9 cellular contexts compared by ENCODE assay signal in genomic region chr22:24401824-24402434, GRCh38. TPM values are rescaled to one million over a fixed set of nuclear protein-coding genes. Genes with fewer than 3 reads are reported as not detected.
DNase-seq lines count a peak whose midpoint lies in the region; ATAC-seq and TF ChIP-seq lines count a peak whose summit lies in the region.
"Had no signal": no experiment of that assay in that cellular context is flagged by ENCODE, and none has a peak within 500 bp of the region (broad histone marks: within the 10 kb centered on the region; RNA-seq: fewer than 3 reads in every experiment).

No MANE protein-coding gene starts in this region.

- no peak for TF ChIP-seq POLR2A in thyroid gland (IDR thresholded peaks at IDR 0.05)

- WGBS in thyroid gland, 2 donors, result 89 to 92% methylated on average over 11 of the region's 11 CpGs

- intact Hi-C loops in thyroid gland (cut with DNase I), result no loop called here

- TF ChIP-seq CTCF in thyroid gland (IDR thresholded peaks at IDR 0.05), result no peak
- no peak for TF ChIP-seq CTCF in brain microvascular endothelial cell (IDR thresholded peaks at IDR 0.05; ENCODE audit: low read depth, low read length, missing control alignments)

- peaks cover 13% of the 10 kb centered on the region for H3K36me3 Mint-ChIP-seq in activated CD8-positive, alpha-beta memory T cell treated with anti-CD3 and anti-CD28 coated beads, Interleukin-2, amount 10 ng/mL, durations not matched to agents 7 days and 5 days
- H3K36me3 Mint-ChIP-seq in activated CD8-positive, alpha-beta T cell treated with anti-CD3 and anti-CD28 coated beads, Interleukin-2, amount 10 ng/mL, durations not matched to agents 7 days and 5 days (ENCODE audit: low read depth), result peaks cover 34% of the 10 kb centered on the region

- H3K27me3 ChIP-seq in thyroid gland (no peaks in the 10 kb centered on the region), brain microvascular endothelial cell (replicated peaks) (no peaks in the 10 kb centered on the region)

- POLR2A ChIA-PET in activated CD8-positive, alpha-beta T cell treated with anti-CD3 and anti-CD28 coated beads, Interleukin-2, amount 10 ng/mL, durations not matched to agents 7 days and 5 days (lab: Charles Lee), result no interaction called here

- H3K36me3 ChIP-seq in thyroid gland, result peaks cover 2 to 9% of the 10 kb centered on the region in 2 donors
- peaks cover 6% of the 10 kb centered on the region for H3K36me3 ChIP-seq in brain microvascular endothelial cell (replicated peaks)

- H3K4me1 Mint-ChIP-seq in activated CD8-positive, alpha-beta memory T cell treated with anti-CD3 and anti-CD28 coated beads, Interleukin-2, amount 10 ng/mL, durations not matched to agents 7 days and 5 days, result peaks cover 52% of the 10 kb centered on the region
- peaks cover 59% of the 10 kb centered on the region for H3K4me1 Mint-ChIP-seq in activated CD8-positive, alpha-beta T cell treated with anti-CD3 and anti-CD28 coated beads, Interleukin-2, amount 10 ng/mL, durations not matched to agents 7 days and 5 days (ENCODE audit: low read depth)

- H3K9me3 Mint-ChIP-seq in activated CD8-positive, alpha-beta memory T cell treated with anti-CD3 and anti-CD28 coated beads, Interleukin-2, amount 10 ng/mL, durations not matched to agents 7 days and 5 days (ENCODE audit: low read depth), result no peaks in the 10 kb centered on the region
- no peaks in the 10 kb centered on the region for H3K9me3 Mint-ChIP-seq in activated CD8-positive, alpha-beta T cell treated with anti-CD3 and anti-CD28 coated beads, Interleukin-2, amount 10 ng/mL, durations not matched to agents 7 days and 5 days (ENCODE audit: insufficient read depth)

- no peak overlapping the region for H3K4me3 ChIP-seq in thyroid gland (replicated peaks in 1 of 3)
- H3K4me3 ChIP-seq in brain microvascular endothelial cell (ENCODE audit: low read depth, low read length), result no peak overlapping the region

- H3K27ac ChIP-seq in thyroid gland, result peak overlapping the region in 2 of 3 donors; percentile 55 to 57
- no peak overlapping the region for H3K27ac ChIP-seq in brain microvascular endothelial cell

- no peak for ATAC-seq in activated CD8-positive, alpha-beta memory T cell treated with anti-CD3 and anti-CD28 coated beads, Interleukin-2, amount 10 ng/mL, durations not matched to agents 7 days and 5 days
- peak; percentile 16 for ATAC-seq in activated CD8-positive, alpha-beta T cell treated with anti-CD3 and anti-CD28 coated beads, Interleukin-2, amount 10 ng/mL, durations not matched to agents 7 days and 5 days
- ATAC-seq in left lobe of liver, result peak; percentile 14
- ATAC-seq in GM18873 (IDR thresholded peaks at IDR 0.05; ENCODE audit: low FRiP score, unreplicated experiment), result no peak

- no peaks in the 10 kb centered on the region for H3K27me3 Mint-ChIP-seq in activated CD8-positive, alpha-beta memory T cell treated with anti-CD3 and anti-CD28 coated beads, Interleukin-2, amount 10 ng/mL, durations not matched to agents 7 days and 5 days
- no peaks in the 10 kb centered on the region for H3K27me3 Mint-ChIP-seq in activated CD8-positive, alpha-beta T cell treated with anti-CD3 and anti-CD28 coated beads, Interleukin-2, amount 10 ng/mL, durations not matched to agents 7 days and 5 days (ENCODE audit: low read depth)

- peak overlapping the region; percentile 81 for H3K27ac Mint-ChIP-seq in activated CD8-positive, alpha-beta memory T cell treated with anti-CD3 and anti-CD28 coated beads, Interleukin-2, amount 10 ng/mL, durations not matched to agents 7 days and 5 days
- H3K27ac Mint-ChIP-seq in activated CD8-positive, alpha-beta T cell treated with anti-CD3 and anti-CD28 coated beads, Interleukin-2, amount 10 ng/mL, durations not matched to agents 7 days and 5 days, result peak overlapping the region; percentile 80

- peak; percentile 34 for DNase-seq in activated CD8-positive, alpha-beta memory T cell treated with anti-CD3 and anti-CD28 coated beads, Interleukin-2, amount 10 ng/mL, durations not matched to agents 7 days and 5 days
- DNase-seq in activated CD8-positive, alpha-beta memory T cell treated with anti-CD3 and anti-CD28 coated beads for 24 hours, result no peak
- DNase-seq in activated CD8-positive, alpha-beta T cell treated with anti-CD3 and anti-CD28 coated beads, Interleukin-2, amount 10 ng/mL, durations not matched to agents 7 days and 5 days, result no peak
- no peak for DNase-seq in left lobe of liver (ENCODE audit: low spot score)
- DNase-seq in thyroid gland, result no peak
- DNase-seq in brain microvascular endothelial cell, result no peak
- DNase-seq in NCI-H510A treated with DMSO at 0.1 percent for 48 hours (lab: John Stamatoyannopoulos, UW), result no peak
- DNase-seq: glutamatergic neuron had no signal

- in situ Hi-C loops in brain microvascular endothelial cell (cut with HindIII; ENCODE audit: low pct_ligation_motif_present, low sequenced_read_pairs), result no loop called here

- H3K4me3 Mint-ChIP-seq in activated CD8-positive, alpha-beta memory T cell treated with anti-CD3 and anti-CD28 coated beads, Interleukin-2, amount 10 ng/mL, durations not matched to agents 7 days and 5 days, result no peak overlapping the region
- no peak overlapping the region for H3K4me3 Mint-ChIP-seq in activated CD8-positive, alpha-beta T cell treated with anti-CD3 and anti-CD28 coated beads, Interleukin-2, amount 10 ng/mL, durations not matched to agents 7 days and 5 days

- H3K9me3 ChIP-seq in thyroid gland, result no peaks in the 10 kb centered on the region

- CTCF ChIA-PET in activated CD8-positive, alpha-beta memory T cell treated with anti-CD3 and anti-CD28 coated beads, Interleukin-2, amount 10 ng/mL, durations not matched to agents 7 days and 5 days (lab: Charles Lee), result interaction anchor here (1.4 to 1.5 kb wide), 2 partner anchors 8 to 25 kb away, joined by 4 to 5 read pairs; no protein-coding TSS in a partner anchor
- CTCF ChIA-PET in activated CD8-positive, alpha-beta T cell treated with anti-CD3 and anti-CD28 coated beads, Interleukin-2, amount 10 ng/mL, durations not matched to agents 7 days and 5 days (lab: Charles Lee), result interaction anchor here (1.1 to 1.6 kb wide), 2 partner anchors 10 to 11 kb away, joined by 3 to 4 read pairs; no protein-coding TSS in a partner anchor

- H3K4me1 ChIP-seq in thyroid gland, result peaks cover 9 to 29% of the 10 kb centered on the region in 2 donors

RNA-seq across cellular contexts. Expression of gene ADORA2A, which starts 25.5 kb away (rescaled TPM):
- total RNA-seq in activated CD8-positive, alpha-beta memory T cell treated with anti-CD3 and anti-CD28 coated beads, Interleukin-2, amount 10 ng/mL, durations not matched to agents 7 days and 5 days, result 10 to 100 TPM; 19.7 to 21.1 TPM
- 10 to 100 TPM; 20.3 to 20.4 TPM for total RNA-seq in activated CD8-positive, alpha-beta T cell treated with anti-CD3 and anti-CD28 coated beads, Interleukin-2, amount 10 ng/mL, durations not matched to agents 7 days and 5 days
- total RNA-seq in left lobe of liver (4.1 TPM), thyroid gland (1 to 10 TPM; 1.4 to 3.0 (median 2.5) TPM)

Comparison
In these comparisons a context has a peak if more than half of its experiments do, and no peak if none do; other contexts are left out.
1. ATAC-seq: peak in activated CD8-positive, alpha-beta T cell treated with anti-CD3 and anti-CD28 coated beads, Interleukin-2, amount 10 ng/mL, durations not matched to agents 7 days and 5 days (single experiment) and left lobe of liver (single experiment); none in activated CD8-positive, alpha-beta memory T cell treated with anti-CD3 and anti-CD28 coated beads, Interleukin-2, amount 10 ng/mL, durations not matched to agents 7 days and 5 days (single experiment) and GM18873 (single experiment).